In genomic region chrX:153283982-153284381, GRCh38 we compare ENCODE assay signal across 12 cellular contexts. TPM values are rescaled to one million over a fixed set of nuclear protein-coding genes. Genes with fewer than 3 reads are reported as not detected.
"Had no signal": no experiment of that assay in that cellular context is flagged by ENCODE, and none has a peak within 500 bp of the region (broad histone marks: within the 10 kb centered on the region; RNA-seq: fewer than 3 reads in every experiment).

No MANE protein-coding gene starts in this region.

RNA-seq across cellular contexts. Expression of gene PNMA6F, which starts 37.6 kb away (rescaled TPM):
- total RNA-seq: NCI-H460, OCI-LY7, PC-3, PC-9, Peyer's patch, Right ventricle myocardium inferior, Right ventricle myocardium superior, RPMI7951, SJCRH30, SJSA1, SK-MEL-5 had no signal
- polyA plus RNA-seq: SK-N-SH had no signal
